ENCODE assay signal across 18 cellular contexts in the genomic region with DNA sequence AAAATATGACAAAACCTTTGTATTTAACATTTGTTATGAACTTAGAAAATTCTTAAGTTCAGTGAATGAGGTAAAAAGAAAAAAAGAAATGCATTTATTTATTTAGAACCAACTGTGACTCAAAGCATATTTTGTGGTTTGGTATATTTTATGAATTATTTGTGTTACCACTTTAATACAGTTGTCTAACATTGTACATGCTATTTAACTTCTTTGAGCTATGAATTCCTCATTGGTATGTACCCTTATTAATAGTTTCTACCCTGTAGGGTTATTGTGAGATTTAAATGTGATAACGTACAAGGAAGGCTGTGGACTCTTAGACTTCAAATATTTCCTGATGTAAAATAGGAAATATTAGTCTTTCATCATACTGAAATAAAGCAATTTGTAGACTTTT.
DNase-seq lines count a peak whose midpoint lies in the region; ATAC-seq and TF ChIP-seq lines count a peak whose summit lies in the region.
"Had no signal": no experiment of that assay in that cellular context is flagged by ENCODE, and none has a peak within 500 bp of the region (broad histone marks: within the 10 kb centered on the region; RNA-seq: fewer than 3 reads in every experiment).

No MANE protein-coding gene starts in this region.

- CTCF ChIA-PET in mammary epithelial cell (lab: Charles Lee; ENCODE audit: low non-redundant PET) (no interaction called here), MCF 10A (lab: Yijun Ruan, JAX) (interaction anchor here (0.7 kb wide), 1 partner anchor 732 kb away, joined by 3 read pairs; no protein-coding TSS in a partner anchor), PC-3 (lab: Charles Lee) (no interaction called here)

- 65% methylated on average over 1 of the region's 1 CpG for WGBS in mammary epithelial cell (ENCODE audit: low coverage, missing lambda C conversion rate)

- no peaks in the 10 kb centered on the region for H3K9me3 ChIP-seq in mammary epithelial cell (replicated peaks; ENCODE audit: insufficient read depth, low read length)
- H3K9me3 ChIP-seq in PC-3 (ENCODE audit: low read length): no peaks in the 10 kb centered on the region
- H3K9me3 ChIP-seq: A549 had no signal

- H3K4me1 ChIP-seq in mammary epithelial cell (ENCODE audit: insufficient read depth, low read length) (peaks cover 12% of the 10 kb centered on the region), PC-3 (ENCODE audit: insufficient read depth, low read length) (peaks cover 18% of the 10 kb centered on the region)
- H3K4me1 ChIP-seq: A549 had no signal

- no peaks in the 10 kb centered on the region for H3F3A ChIP-seq in PC-3 (ENCODE audit: low read length, unreplicated experiment)

- H3K27me3 Mint-ChIP-seq in MCF 10A (ENCODE audit: insufficient read depth, unreplicated experiment): no peaks in the 10 kb centered on the region
- H3K27me3 Mint-ChIP-seq in activated CD4-positive, alpha-beta T cell treated with anti-CD3 and anti-CD28 coated beads, Interleukin-2, amount 10 ng/mL, durations not matched to agents 24 days and 14 days: no peaks in the 10 kb centered on the region
- H3K27me3 Mint-ChIP-seq: CD4-positive, alpha-beta T cell; IgD-negative memory B cell had no signal

- H2AFZ ChIP-seq in mammary epithelial cell (ENCODE audit: low read depth, low read length) (peak overlapping the region; percentile 1), PC-3 (ENCODE audit: low read length) (no peak overlapping the region)

- H3K4me2 ChIP-seq in mammary epithelial cell (ENCODE audit: insufficient read depth, low read depth, low read length) (no peak overlapping the region), PC-3 (ENCODE audit: low read length) (peak overlapping the region; percentile 41)
- H3K4me2 ChIP-seq: A549 had no signal

- H3K9me2 ChIP-seq in PC-3 (replicated peaks; ENCODE audit: low read length): no peaks in the 10 kb centered on the region

- no peak overlapping the region for H3K9ac ChIP-seq in mammary epithelial cell (ENCODE audit: insufficient read depth, low read length)
- no peak overlapping the region for H3K9ac ChIP-seq in PC-3 (ENCODE audit: low read length)

- H3K27ac ChIP-seq in mammary epithelial cell (ENCODE audit: insufficient read depth, low read depth, low read length) (no peak overlapping the region), PC-3 (ENCODE audit: low read length) (peak overlapping the region; percentile 51)
- H3K27ac ChIP-seq: 22Rv1, A549, C4-2B had no signal

- ATAC-seq in PC-3 (peak; percentile 87), HG03354 (IDR thresholded peaks at IDR 0.05; ENCODE audit: poor library complexity, severe bottlenecking, unreplicated experiment) (no peak)
- no peak for ATAC-seq in activated CD4-positive, CD25-positive, alpha-beta regulatory T cell treated with anti-CD3 and anti-CD28 coated beads, Interleukin-2, amount 50 U/mL, for 24 hours
- ATAC-seq: A549, HepG2 had no signal

- intact Hi-C loops in mammary epithelial cell (cut with micrococcal nuclease) (no loop called here), MCF 10A (cut with micrococcal nuclease) (no loop called here), PC-3 (cut with micrococcal nuclease) (loop anchor here (1.0 to 10.0 kb wide), 5 partner anchors 26 to 1216 kb away; no protein-coding TSS in a partner anchor)
- intact Hi-C loops in activated CD4-positive, alpha-beta T cell treated with anti-CD3 and anti-CD28 coated beads, Interleukin-2, amount 10 ng/mL, durations not matched to agents 24 days and 14 days (cut with micrococcal nuclease): no loop called here

- TF ChIP-seq CTCF in mammary epithelial cell (conservative IDR thresholded peaks at IDR 0.05 in 1 of 2, IDR thresholded peaks at IDR 0.05 in 1 of 2; ENCODE audit: extremely low read depth in 1 of 2, insufficient read depth in 1 of 2, low read depth in 1 of 2, low read length in 2 of 2): no peak
- TF ChIP-seq CTCF in MCF 10A (IDR thresholded peaks at IDR 0.05; ENCODE audit: unreplicated experiment): no peak
- TF ChIP-seq CTCF in PC-3 (conservative IDR thresholded peaks at IDR 0.05; ENCODE audit: low read depth, low read length): no peak

- H3K9me3 Mint-ChIP-seq in MCF 10A (ENCODE audit: unreplicated experiment): no peaks in the 10 kb centered on the region
- H3K9me3 Mint-ChIP-seq in activated CD4-positive, alpha-beta T cell treated with anti-CD3 and anti-CD28 coated beads, Interleukin-2, amount 10 ng/mL, durations not matched to agents 24 days and 14 days: no peaks in the 10 kb centered on the region

- H3K4me3 ChIP-seq in mammary epithelial cell (replicated peaks in 1 of 3; ENCODE audit: insufficient read depth in 1 of 3, low read depth in 2 of 3, low read length in 3 of 3): no peak overlapping the region
- no peak overlapping the region for H3K4me3 ChIP-seq in PC-3 (ENCODE audit: low read length)
- H3K4me3 ChIP-seq: A549 had no signal

- BruUV-seq in mammary epithelial cell (replicated peaks; lab: Mats Ljungman, UMichigan): no TSS peak
- BruUV-seq in MCF 10A (replicated peaks; lab: Mats Ljungman, UMichigan): no TSS peak
- BruUV-seq in PC-3 (replicated peaks; lab: Mats Ljungman, UMichigan): no TSS peak

- no peaks in the 10 kb centered on the region for H3K36me3 Mint-ChIP-seq in MCF 10A (ENCODE audit: insufficient read depth, unreplicated experiment)
- H3K36me3 Mint-ChIP-seq in activated CD4-positive, alpha-beta T cell treated with anti-CD3 and anti-CD28 coated beads, Interleukin-2, amount 10 ng/mL, durations not matched to agents 24 days and 14 days (ENCODE audit: low read depth): no peaks in the 10 kb centered on the region
- H3K36me3 Mint-ChIP-seq: IgD-negative memory B cell had no signal

- H4K20me1 ChIP-seq in mammary epithelial cell (ENCODE audit: insufficient read depth, low read length) (no peaks in the 10 kb centered on the region), PC-3 (ENCODE audit: low read length) (no peaks in the 10 kb centered on the region)

- no peaks in the 10 kb centered on the region for H3K79me2 ChIP-seq in mammary epithelial cell (ENCODE audit: insufficient read depth, low read length)
- H3K79me2 ChIP-seq in PC-3 (ENCODE audit: low read length): no peaks in the 10 kb centered on the region

- H3K27ac Mint-ChIP-seq in MCF 10A (ENCODE audit: low read depth, unreplicated experiment): no peak overlapping the region
- no peak overlapping the region for H3K27ac Mint-ChIP-seq in activated CD4-positive, alpha-beta T cell treated with anti-CD3 and anti-CD28 coated beads, Interleukin-2, amount 10 ng/mL, durations not matched to agents 24 days and 14 days
- H3K27ac Mint-ChIP-seq: CD4-positive, alpha-beta T cell; H9; IgD-negative memory B cell had no signal

- POLR2A ChIA-PET in MCF 10A (lab: Yijun Ruan, JAX) (no interaction called here), PC-3 (lab: Charles Lee; ENCODE audit: unreplicated experiment) (no interaction called here)

- H3K36me3 ChIP-seq in mammary epithelial cell (ENCODE audit: insufficient read depth, low read length) (no peaks in the 10 kb centered on the region), PC-3 (ENCODE audit: low read depth, low read length) (no peaks in the 10 kb centered on the region)

- in situ Hi-C loops in mammary epithelial cell (cut with MboI; ENCODE audit: low sequenced_read_pairs in 2 of 2) (no loop called here), KBM-7 (cut with MboI; ENCODE audit: low pct_unique_long_range_greater_than_20kb, low sequenced_read_pairs) (no loop called here)

- H3K4me1 Mint-ChIP-seq in MCF 10A (ENCODE audit: insufficient read depth, unreplicated experiment): no peaks in the 10 kb centered on the region
- no peaks in the 10 kb centered on the region for H3K4me1 Mint-ChIP-seq in activated CD4-positive, alpha-beta T cell treated with anti-CD3 and anti-CD28 coated beads, Interleukin-2, amount 10 ng/mL, durations not matched to agents 24 days and 14 days
- H3K4me1 Mint-ChIP-seq: IgD-negative memory B cell had no signal

- H3K27me3 ChIP-seq in mammary epithelial cell (ENCODE audit: insufficient read depth, low read length) (no peaks in the 10 kb centered on the region), PC-3 (ENCODE audit: low read length) (no peaks in the 10 kb centered on the region)

- DNase-seq in mammary epithelial cell: no peak
- no peak for DNase-seq in MCF 10A (ENCODE audit: unreplicated experiment)
- peak; percentile 60 for DNase-seq in PC-3
- DNase-seq in fibroblast of peridontal ligament (ENCODE audit: extremely low read depth): peak; percentile 4
- DNase-seq in activated CD4-positive, alpha-beta T cell treated with anti-CD3 and anti-CD28 coated beads, Interleukin-2, amount 10 ng/mL, durations not matched to agents 24 days and 14 days: no peak
- DNase-seq in KBM-7: no peak
- DNase-seq: AML-193; CD4-positive, alpha-beta T cell; DMS153; DMS79; H9 had no signal

- no peak overlapping the region for H3K4me3 Mint-ChIP-seq in MCF 10A (ENCODE audit: unreplicated experiment)
- no peak overlapping the region for H3K4me3 Mint-ChIP-seq in activated CD4-positive, alpha-beta T cell treated with anti-CD3 and anti-CD28 coated beads, Interleukin-2, amount 10 ng/mL, durations not matched to agents 24 days and 14 days
- H3K4me3 Mint-ChIP-seq: CD4-positive, alpha-beta T cell; H9; IgD-negative memory B cell had no signal

- dilution Hi-C loops in mammary epithelial cell (cut with HindIII; ENCODE audit: low sequenced_read_pairs): no loop called here

Comparison
In these comparisons a context has a peak if more than half of its experiments do, and no peak if none do; other contexts are left out.
1. DNase-seq: peak in PC-3 (single experiment) and fibroblast of peridontal ligament (single experiment); none in mammary epithelial cell (single experiment), MCF 10A (single experiment), activated CD4-positive, alpha-beta T cell treated with anti-CD3 and anti-CD28 coated beads, Interleukin-2, amount 10 ng/mL, durations not matched to agents 24 days and 14 days (single experiment) and KBM-7 (single experiment).